Comparison of ENCODE assay signal across 1 cellular context in the genomic region with DNA sequence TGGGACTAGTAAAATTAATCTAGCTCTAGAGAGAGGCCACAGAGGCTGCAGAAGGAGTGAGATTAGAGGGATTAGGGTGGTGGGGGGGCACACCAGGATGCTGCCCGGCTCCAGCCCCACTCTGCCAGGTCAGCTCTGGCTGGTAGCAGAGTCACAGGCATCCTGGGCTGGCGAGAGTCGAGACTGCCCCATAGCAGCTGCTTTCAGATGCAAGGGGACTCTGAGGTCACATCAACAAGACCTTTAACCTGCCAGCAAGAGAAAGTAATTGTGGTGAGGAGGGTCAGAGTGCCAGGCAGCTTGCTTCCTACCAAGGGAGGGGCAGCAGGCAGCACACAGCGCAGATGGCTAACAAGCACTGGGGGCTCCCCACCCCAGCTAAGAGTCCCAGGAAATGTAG.
TF ChIP-seq lines count a peak whose summit lies in the region.

No MANE protein-coding gene starts in this region.

TF ChIP-seq in HepG2, 621 proteins besides CTCF, POLR2A, EP300 and RAD21 (continued from another document and continues in another):
- TF ChIP-seq, protein P1, sequence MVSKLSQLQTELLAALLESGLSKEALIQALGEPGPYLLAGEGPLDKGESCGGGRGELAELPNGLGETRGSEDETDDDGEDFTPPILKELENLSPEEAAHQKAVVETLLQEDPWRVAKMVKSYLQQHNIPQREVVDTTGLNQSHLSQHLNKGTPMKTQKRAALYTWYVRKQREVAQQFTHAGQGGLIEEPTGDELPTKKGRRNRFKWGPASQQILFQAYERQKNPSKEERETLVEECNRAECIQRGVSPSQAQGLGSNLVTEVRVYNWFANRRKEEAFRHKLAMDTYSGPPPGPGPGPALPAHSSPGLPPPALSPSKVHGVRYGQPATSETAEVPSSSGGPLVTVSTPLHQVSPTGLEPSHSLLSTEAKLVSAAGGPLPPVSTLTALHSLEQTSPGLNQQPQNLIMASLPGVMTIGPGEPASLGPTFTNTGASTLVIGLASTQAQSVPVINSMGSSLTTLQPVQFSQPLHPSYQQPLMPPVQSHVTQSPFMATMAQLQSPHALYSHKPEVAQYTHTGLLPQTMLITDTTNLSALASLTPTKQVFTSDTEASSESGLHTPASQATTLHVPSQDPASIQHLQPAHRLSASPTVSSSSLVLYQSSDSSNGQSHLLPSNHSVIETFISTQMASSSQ (IDR thresholded peaks at IDR 0.05; ENCODE audit: low read depth): no peak
- TF ChIP-seq, protein P1 (CRISPR knock-in tag; IDR thresholded peaks at IDR 0.05; ENCODE audit: borderline replicate concordance): 0 out of 2 replicates have a peak, but pooled peaks have one; percentile 8
- TF ChIP-seq ATM (IDR thresholded peaks at IDR 0.05; ENCODE audit: borderline replicate concordance) (no peak), CBFB (CRISPR knock-in tag; IDR thresholded peaks at IDR 0.05) (no peak), NFATC3 (CRISPR knock-in tag; IDR thresholded peaks at IDR 0.05) (no peak), KMT2B (CRISPR knock-in tag; IDR thresholded peaks at IDR 0.05) (no peak), U2AF2 (IDR thresholded peaks at IDR 0.05; ENCODE audit: low read depth, low read length) (no peak), HNF4G (IDR thresholded peaks at IDR 0.05; ENCODE audit: borderline replicate concordance, low read depth, low read length) (peak; percentile 52; the same call in 1 of the 2 replicates), HNF4G (CRISPR knock-in tag; IDR thresholded peaks at IDR 0.05; ENCODE audit: borderline replicate concordance, low read depth) (no peak), ZNF501 (CRISPR knock-in tag; IDR thresholded peaks at IDR 0.05) (no peak), CREB1 (IDR thresholded peaks at IDR 0.05) (no peak), CREB1 (CRISPR knock-in tag; IDR thresholded peaks at IDR 0.05) (no peak), ZSCAN29 (CRISPR knock-in tag; conservative IDR thresholded peaks at IDR 0.05) (no peak), SATB2 (CRISPR knock-in tag; IDR thresholded peaks at IDR 0.05) (no peak), ZSCAN21 (CRISPR knock-in tag; IDR thresholded peaks at IDR 0.05; ENCODE audit: borderline replicate concordance) (no peak), TP53 (CRISPR knock-in tag; conservative IDR thresholded peaks at IDR 0.05) (no peak), ZNF660 (CRISPR knock-in tag; IDR thresholded peaks at IDR 0.05; ENCODE audit: borderline replicate concordance, low read depth) (no peak), DPF2 (CRISPR knock-in tag; IDR thresholded peaks at IDR 0.05; ENCODE audit: borderline replicate concordance, low read depth) (no peak), FOXK1 (CRISPR knock-in tag; IDR thresholded peaks at IDR 0.05; ENCODE audit: borderline replicate concordance, low read depth) (no peak), KLF15 (CRISPR knock-in tag; IDR thresholded peaks at IDR 0.05; ENCODE audit: borderline replicate concordance) (no peak), SNAPC2 (CRISPR knock-in tag; IDR thresholded peaks at IDR 0.05) (no peak), ZFX (CRISPR knock-in tag; IDR thresholded peaks at IDR 0.05; ENCODE audit: low read depth) (peak; percentile 9; the same call in 1 of the 2 replicates), EEA1 (CRISPR knock-in tag; IDR thresholded peaks at IDR 0.05; ENCODE audit: borderline replicate concordance) (no peak), GABPB1 (CRISPR knock-in tag; IDR thresholded peaks at IDR 0.05) (no peak), ZFP36 (IDR thresholded peaks at IDR 0.05; ENCODE audit: borderline replicate concordance, low read depth, low read length, partially characterized antibody) (no peak), ZNF441 (CRISPR knock-in tag; IDR thresholded peaks at IDR 0.05; ENCODE audit: borderline replicate concordance) (no peak), ZNF337 (CRISPR knock-in tag; IDR thresholded peaks at IDR 0.05; ENCODE audit: borderline replicate concordance, low read depth) (no peak), ZNF205 (CRISPR knock-in tag; IDR thresholded peaks at IDR 0.05) (no peak), ZSCAN20 (CRISPR knock-in tag; IDR thresholded peaks at IDR 0.05; ENCODE audit: borderline replicate concordance) (no peak), IRF2 (CRISPR knock-in tag; IDR thresholded peaks at IDR 0.05) (no peak), ZNF274 (CRISPR knock-in tag; IDR thresholded peaks at IDR 0.05) (no peak), SP140L (CRISPR knock-in tag; IDR thresholded peaks at IDR 0.05; ENCODE audit: borderline replicate concordance) (no peak), RELA (CRISPR knock-in tag; IDR thresholded peaks at IDR 0.05) (no peak)
- TF ChIP-seq, protein P2, sequence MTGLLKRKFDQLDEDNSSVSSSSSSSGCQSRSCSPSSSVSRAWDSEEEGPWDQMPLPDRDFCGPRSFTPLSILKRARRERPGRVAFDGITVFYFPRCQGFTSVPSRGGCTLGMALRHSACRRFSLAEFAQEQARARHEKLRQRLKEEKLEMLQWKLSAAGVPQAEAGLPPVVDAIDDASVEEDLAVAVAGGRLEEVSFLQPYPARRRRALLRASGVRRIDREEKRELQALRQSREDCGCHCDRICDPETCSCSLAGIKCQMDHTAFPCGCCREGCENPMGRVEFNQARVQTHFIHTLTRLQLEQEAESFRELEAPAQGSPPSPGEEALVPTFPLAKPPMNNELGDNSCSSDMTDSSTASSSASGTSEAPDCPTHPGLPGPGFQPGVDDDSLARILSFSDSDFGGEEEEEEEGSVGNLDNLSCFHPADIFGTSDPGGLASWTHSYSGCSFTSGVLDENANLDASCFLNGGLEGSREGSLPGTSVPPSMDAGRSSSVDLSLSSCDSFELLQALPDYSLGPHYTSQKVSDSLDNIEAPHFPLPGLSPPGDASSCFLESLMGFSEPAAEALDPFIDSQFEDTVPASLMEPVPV (CRISPR knock-in tag; IDR thresholded peaks at IDR 0.05): no peak
- TF ChIP-seq, protein P3, sequence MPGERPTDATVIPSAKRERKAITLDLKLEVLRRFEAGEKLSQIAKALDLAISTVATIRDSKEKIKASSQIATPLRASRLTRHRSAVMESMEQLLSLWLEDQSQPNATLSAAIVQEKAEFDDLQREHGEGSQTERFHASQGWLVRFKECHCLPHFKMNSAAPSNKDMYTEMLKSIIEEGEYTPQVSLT (CRISPR knock-in tag; IDR thresholded peaks at IDR 0.05; ENCODE audit: borderline replicate concordance, low read depth): no peak
- TF ChIP-seq, protein P4, sequence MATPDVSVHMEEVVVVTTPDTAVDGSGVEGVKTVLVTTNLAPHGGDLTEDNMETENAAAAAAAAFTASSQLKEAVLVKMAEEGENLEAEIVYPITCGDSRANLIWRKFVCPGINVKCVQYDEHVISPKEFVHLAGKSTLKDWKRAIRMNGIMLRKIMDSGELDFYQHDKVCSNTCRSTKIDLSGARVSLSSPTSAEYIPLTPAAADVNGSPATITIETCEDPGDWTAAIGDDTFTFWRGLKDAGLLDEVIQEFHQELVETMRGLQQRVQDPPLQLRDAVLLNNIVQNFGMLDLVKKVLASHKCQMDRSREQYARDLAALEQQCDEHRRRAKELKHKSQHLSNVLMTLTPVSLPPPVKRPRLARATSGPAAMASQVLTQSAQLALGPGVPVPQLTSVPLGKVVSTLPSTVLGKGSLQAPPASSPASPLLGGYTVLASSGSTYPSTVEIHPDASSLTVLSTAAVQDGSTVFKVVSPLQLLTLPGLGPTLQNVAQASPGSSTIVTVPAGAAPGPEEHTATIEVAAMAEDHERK (CRISPR knock-in tag; IDR thresholded peaks at IDR 0.05; ENCODE audit: low read depth): no peak
- TF ChIP-seq, protein P5, sequence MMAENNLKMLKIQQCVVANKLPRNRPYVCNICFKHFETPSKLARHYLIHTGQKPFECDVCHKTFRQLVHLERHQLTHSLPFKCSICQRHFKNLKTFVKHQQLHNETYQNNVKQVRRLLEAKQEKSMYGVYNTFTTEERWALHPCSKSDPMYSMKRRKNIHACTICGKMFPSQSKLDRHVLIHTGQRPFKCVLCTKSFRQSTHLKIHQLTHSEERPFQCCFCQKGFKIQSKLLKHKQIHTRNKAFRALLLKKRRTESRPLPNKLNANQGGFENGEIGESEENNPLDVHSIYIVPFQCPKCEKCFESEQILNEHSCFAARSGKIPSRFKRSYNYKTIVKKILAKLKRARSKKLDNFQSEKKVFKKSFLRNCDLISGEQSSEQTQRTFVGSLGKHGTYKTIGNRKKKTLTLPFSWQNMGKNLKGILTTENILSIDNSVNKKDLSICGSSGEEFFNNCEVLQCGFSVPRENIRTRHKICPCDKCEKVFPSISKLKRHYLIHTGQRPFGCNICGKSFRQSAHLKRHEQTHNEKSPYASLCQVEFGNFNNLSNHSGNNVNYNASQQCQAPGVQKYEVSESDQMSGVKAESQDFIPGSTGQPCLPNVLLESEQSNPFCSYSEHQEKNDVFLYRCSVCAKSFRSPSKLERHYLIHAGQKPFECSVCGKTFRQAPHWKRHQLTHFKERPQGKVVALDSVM (CRISPR knock-in tag; IDR thresholded peaks at IDR 0.05): no peak
- TF ChIP-seq, protein P6, sequence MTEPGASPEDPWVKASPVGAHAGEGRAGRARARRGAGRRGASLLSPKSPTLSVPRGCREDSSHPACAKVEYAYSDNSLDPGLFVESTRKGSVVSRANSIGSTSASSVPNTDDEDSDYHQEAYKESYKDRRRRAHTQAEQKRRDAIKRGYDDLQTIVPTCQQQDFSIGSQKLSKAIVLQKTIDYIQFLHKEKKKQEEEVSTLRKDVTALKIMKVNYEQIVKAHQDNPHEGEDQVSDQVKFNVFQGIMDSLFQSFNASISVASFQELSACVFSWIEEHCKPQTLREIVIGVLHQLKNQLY (CRISPR knock-in tag; IDR thresholded peaks at IDR 0.05): no peak
- TF ChIP-seq, protein P7, sequence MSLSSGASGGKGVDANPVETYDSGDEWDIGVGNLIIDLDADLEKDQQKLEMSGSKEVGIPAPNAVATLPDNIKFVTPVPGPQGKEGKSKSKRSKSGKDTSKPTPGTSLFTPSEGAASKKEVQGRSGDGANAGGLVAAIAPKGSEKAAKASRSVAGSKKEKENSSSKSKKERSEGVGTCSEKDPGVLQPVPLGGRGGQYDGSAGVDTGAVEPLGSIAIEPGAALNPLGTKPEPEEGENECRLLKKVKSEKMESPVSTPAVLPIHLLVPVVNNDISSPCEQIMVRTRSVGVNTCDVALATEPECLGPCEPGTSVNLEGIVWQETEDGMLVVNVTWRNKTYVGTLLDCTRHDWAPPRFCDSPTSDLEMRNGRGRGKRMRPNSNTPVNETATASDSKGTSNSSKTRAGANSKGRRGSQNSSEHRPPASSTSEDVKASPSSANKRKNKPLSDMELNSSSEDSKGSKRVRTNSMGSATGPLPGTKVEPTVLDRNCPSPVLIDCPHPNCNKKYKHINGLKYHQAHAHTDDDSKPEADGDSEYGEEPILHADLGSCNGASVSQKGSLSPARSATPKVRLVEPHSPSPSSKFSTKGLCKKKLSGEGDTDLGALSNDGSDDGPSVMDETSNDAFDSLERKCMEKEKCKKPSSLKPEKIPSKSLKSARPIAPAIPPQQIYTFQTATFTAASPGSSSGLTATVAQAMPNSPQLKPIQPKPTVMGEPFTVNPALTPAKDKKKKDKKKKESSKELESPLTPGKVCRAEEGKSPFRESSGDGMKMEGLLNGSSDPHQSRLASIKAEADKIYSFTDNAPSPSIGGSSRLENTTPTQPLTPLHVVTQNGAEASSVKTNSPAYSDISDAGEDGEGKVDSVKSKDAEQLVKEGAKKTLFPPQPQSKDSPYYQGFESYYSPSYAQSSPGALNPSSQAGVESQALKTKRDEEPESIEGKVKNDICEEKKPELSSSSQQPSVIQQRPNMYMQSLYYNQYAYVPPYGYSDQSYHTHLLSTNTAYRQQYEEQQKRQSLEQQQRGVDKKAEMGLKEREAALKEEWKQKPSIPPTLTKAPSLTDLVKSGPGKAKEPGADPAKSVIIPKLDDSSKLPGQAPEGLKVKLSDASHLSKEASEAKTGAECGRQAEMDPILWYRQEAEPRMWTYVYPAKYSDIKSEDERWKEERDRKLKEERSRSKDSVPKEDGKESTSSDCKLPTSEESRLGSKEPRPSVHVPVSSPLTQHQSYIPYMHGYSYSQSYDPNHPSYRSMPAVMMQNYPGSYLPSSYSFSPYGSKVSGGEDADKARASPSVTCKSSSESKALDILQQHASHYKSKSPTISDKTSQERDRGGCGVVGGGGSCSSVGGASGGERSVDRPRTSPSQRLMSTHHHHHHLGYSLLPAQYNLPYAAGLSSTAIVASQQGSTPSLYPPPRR (CRISPR knock-in tag; IDR thresholded peaks at IDR 0.05; ENCODE audit: borderline replicate concordance): 0 out of 2 replicates have a peak, but pooled peaks have one; percentile 16
- TF ChIP-seq, protein P8, sequence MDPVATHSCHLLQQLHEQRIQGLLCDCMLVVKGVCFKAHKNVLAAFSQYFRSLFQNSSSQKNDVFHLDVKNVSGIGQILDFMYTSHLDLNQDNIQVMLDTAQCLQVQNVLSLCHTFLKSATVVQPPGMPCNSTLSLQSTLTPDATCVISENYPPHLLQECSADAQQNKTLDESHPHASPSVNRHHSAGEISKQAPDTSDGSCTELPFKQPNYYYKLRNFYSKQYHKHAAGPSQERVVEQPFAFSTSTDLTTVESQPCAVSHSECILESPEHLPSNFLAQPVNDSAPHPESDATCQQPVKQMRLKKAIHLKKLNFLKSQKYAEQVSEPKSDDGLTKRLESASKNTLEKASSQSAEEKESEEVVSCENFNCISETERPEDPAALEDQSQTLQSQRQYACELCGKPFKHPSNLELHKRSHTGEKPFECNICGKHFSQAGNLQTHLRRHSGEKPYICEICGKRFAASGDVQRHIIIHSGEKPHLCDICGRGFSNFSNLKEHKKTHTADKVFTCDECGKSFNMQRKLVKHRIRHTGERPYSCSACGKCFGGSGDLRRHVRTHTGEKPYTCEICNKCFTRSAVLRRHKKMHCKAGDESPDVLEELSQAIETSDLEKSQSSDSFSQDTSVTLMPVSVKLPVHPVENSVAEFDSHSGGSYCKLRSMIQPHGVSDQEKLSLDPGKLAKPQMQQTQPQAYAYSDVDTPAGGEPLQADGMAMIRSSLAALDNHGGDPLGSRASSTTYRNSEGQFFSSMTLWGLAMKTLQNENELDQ (CRISPR knock-in tag; IDR thresholded peaks at IDR 0.05; ENCODE audit: borderline replicate concordance): no peak
- TF ChIP-seq, protein P9, sequence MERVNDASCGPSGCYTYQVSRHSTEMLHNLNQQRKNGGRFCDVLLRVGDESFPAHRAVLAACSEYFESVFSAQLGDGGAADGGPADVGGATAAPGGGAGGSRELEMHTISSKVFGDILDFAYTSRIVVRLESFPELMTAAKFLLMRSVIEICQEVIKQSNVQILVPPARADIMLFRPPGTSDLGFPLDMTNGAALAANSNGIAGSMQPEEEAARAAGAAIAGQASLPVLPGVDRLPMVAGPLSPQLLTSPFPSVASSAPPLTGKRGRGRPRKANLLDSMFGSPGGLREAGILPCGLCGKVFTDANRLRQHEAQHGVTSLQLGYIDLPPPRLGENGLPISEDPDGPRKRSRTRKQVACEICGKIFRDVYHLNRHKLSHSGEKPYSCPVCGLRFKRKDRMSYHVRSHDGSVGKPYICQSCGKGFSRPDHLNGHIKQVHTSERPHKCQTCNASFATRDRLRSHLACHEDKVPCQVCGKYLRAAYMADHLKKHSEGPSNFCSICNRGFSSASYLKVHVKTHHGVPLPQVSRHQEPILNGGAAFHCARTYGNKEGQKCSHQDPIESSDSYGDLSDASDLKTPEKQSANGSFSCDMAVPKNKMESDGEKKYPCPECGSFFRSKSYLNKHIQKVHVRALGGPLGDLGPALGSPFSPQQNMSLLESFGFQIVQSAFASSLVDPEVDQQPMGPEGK (CRISPR knock-in tag; IDR thresholded peaks at IDR 0.05): peak; percentile 76
